In genomic region chr1:232327296-232327695, GRCh38 we compare ENCODE assay signal across 22 cellular contexts.
"Had no signal": no experiment of that assay in that cellular context is flagged by ENCODE, and none has a peak within 500 bp of the region (broad histone marks: within the 10 kb centered on the region; RNA-seq: fewer than 3 reads in every experiment).

No MANE protein-coding gene starts in this region.

- H3K27ac Mint-ChIP-seq: activated CD4-positive, alpha-beta T cell treated with anti-CD3 and anti-CD28 coated beads for 36 hours; activated CD8-positive, alpha-beta memory T cell treated with anti-CD3 and anti-CD28 coated beads, Interleukin-2, amount 10 ng/mL, durations not matched to agents 7 days and 5 days; activated CD8-positive, alpha-beta T cell treated with anti-CD3 and anti-CD28 coated beads, Interleukin-2, amount 10 ng/mL, durations not matched to agents 7 days and 5 days; activated naive CD4-positive, alpha-beta T cell treated with anti-CD3 and anti-CD28 coated beads, Interleukin-2, amount 50 U/mL, for 24 hours; activated T-helper 2 cell treated with anti-CD3 and anti-CD28 coated beads, Interferon-gamma antibody, Interleukin-2, Interleukin-4, amounts not matched to agents 10 μg/mL and 5 μg/mL and 100 μg/mL, durations not matched to agents 14 hours and 24 hours and 36 hours; nephron; stimulated activated naive B cell treated with anti-CD40 and anti-IgM and Interleukin-4, amounts not matched to agents 10 μg/mL and 1 μg/mL and 100 μg/mL, for 72 hours had no signal

- H3K4me1 ChIP-seq: colonic mucosa, gastrocnemius medialis, right lobe of liver, stomach, thyroid gland, upper lobe of left lung, vagina had no signal

- H3K36me3 ChIP-seq: colonic mucosa, gastrocnemius medialis, right lobe of liver, stomach, thyroid gland, upper lobe of left lung, vagina had no signal

- H3K9me3 ChIP-seq: colonic mucosa, gastrocnemius medialis, right lobe of liver, stomach, thyroid gland, upper lobe of left lung, vagina had no signal

- H3K27me3 ChIP-seq: colonic mucosa, gastrocnemius medialis, right lobe of liver, stomach, thyroid gland, upper lobe of left lung, vagina had no signal

- ATAC-seq: activated CD4-positive, alpha-beta T cell treated with anti-CD3 and anti-CD28 coated beads for 36 hours; activated CD8-positive, alpha-beta memory T cell treated with anti-CD3 and anti-CD28 coated beads, Interleukin-2, amount 10 ng/mL, durations not matched to agents 7 days and 5 days; activated CD8-positive, alpha-beta T cell treated with anti-CD3 and anti-CD28 coated beads, Interleukin-2, amount 10 ng/mL, durations not matched to agents 7 days and 5 days; gastrocnemius medialis; right lobe of liver; stimulated activated naive B cell treated with anti-CD40 and anti-IgM and Interleukin-4, amounts not matched to agents 10 μg/mL and 1 μg/mL and 100 μg/mL, for 72 hours had no signal

- DNase-seq: activated CD4-positive, alpha-beta T cell treated with anti-CD3 and anti-CD28 coated beads for 36 hours; activated CD4-positive, CD25-positive, alpha-beta regulatory T cell; activated CD8-positive, alpha-beta memory T cell treated with anti-CD3 and anti-CD28 coated beads, Interleukin-2, amount 10 ng/mL, durations not matched to agents 7 days and 5 days; activated CD8-positive, alpha-beta T cell treated with anti-CD3 and anti-CD28 coated beads, Interleukin-2, amount 10 ng/mL, durations not matched to agents 7 days and 5 days; activated T-cell treated with anti-CD3 and anti-CD28 coated beads, Interleukin-2, amount 50 U/mL, for 48 hours; colonic mucosa; effector CD8-positive, alpha-beta T cell; gastrocnemius medialis; glutamatergic neuron; islet precursor cell; left ventricle myocardium superior; posterior cingulate gyrus; right lobe of liver; stimulated activated naive B cell treated with anti-CD40 and anti-IgM and Interleukin-4, amounts not matched to agents 10 μg/mL and 1 μg/mL and 100 μg/mL, for 72 hours; stomach; thyroid gland; upper lobe of left lung had no signal

- H3K9me3 Mint-ChIP-seq: activated naive CD4-positive, alpha-beta T cell treated with anti-CD3 and anti-CD28 coated beads, Interleukin-2, amount 50 U/mL, for 24 hours; activated T-helper 2 cell treated with anti-CD3 and anti-CD28 coated beads, Interferon-gamma antibody, Interleukin-2, Interleukin-4, amounts not matched to agents 10 μg/mL and 5 μg/mL and 100 μg/mL, durations not matched to agents 14 hours and 24 hours and 36 hours had no signal

- H3K4me3 ChIP-seq: colonic mucosa, gastrocnemius medialis, right lobe of liver, skin epidermis, stomach, thyroid gland, upper lobe of left lung, vagina had no signal

- H3K27ac ChIP-seq: colonic mucosa, gastrocnemius medialis, right lobe of liver, skin epidermis, stomach, thyroid gland, upper lobe of left lung, vagina had no signal

- H3K36me3 Mint-ChIP-seq: activated CD8-positive, alpha-beta memory T cell treated with anti-CD3 and anti-CD28 coated beads, Interleukin-2, amount 10 ng/mL, durations not matched to agents 7 days and 5 days; stimulated activated naive B cell treated with anti-CD40 and anti-IgM and Interleukin-4, amounts not matched to agents 10 μg/mL and 1 μg/mL and 100 μg/mL, for 72 hours had no signal
